ENCODE assay signal across 8 cellular contexts in genomic region chrX:48918644-48919340, GRCh38. TPM values are rescaled to one million over a fixed set of nuclear protein-coding genes. Genes with fewer than 3 reads are reported as not detected.
DNase-seq lines count a peak whose midpoint lies in the region; ATAC-seq and TF ChIP-seq lines count a peak whose summit lies in the region.

Gene PIM2 (minus strand): TSS chrX:48919024. CDS start chrX:48918834, 190 bp downstream.

- peaks cover 0 to 7% of the 10 kb centered on the region in 2 donors for H3K4me1 ChIP-seq in mucosa of rectum (ENCODE audit: control insufficient read depth in 2 of 2, insufficient read depth in 2 of 2, low read length in 2 of 2)

- TF ChIP-seq CTCF in epithelial cell of proximal tubule (conservative IDR thresholded peaks at IDR 0.05; ENCODE audit: low read depth, low read length): no peak

- peak within 1 kb of the TSS; percentile 55 to 80 for H3K27ac ChIP-seq in mucosa of rectum (ENCODE audit: low read depth in 2 of 2, low read length in 2 of 2)

- DNase-seq in DMS114 treated with DMSO at 0.1 percent for 48 hours (lab: John Stamatoyannopoulos, UW; ENCODE audit: unreplicated experiment): peak; percentile 92
- peak; percentile 95 for DNase-seq in Jurkat, Clone E6-1 (ENCODE audit: low read depth, low spot score)
- peak; percentile 64 for DNase-seq in OCI-M2 (lab: John Stamatoyannopoulos, UW; ENCODE audit: unreplicated experiment)
- DNase-seq in activated T-cell treated with anti-CD3 and anti-CD28 coated beads for 24 hours (ENCODE audit: low read depth): peak; percentile 83
- peak; percentile 47 for DNase-seq in epithelial cell of proximal tubule (ENCODE audit: low read depth)
- DNase-seq in stimulated activated CD8-positive, alpha-beta memory T cell treated with anti-CD3 and anti-CD28 coated beads, Interleukin-4, amount 100 ng/mL, for 48 hours: peak; percentile 90

- peak within 1 kb of the TSS; percentile 58 to 61 for H3K9ac ChIP-seq in mucosa of rectum (ENCODE audit: low read depth in 1 of 2, low read length in 2 of 2)

- peaks cover 15 to 27% of the 10 kb centered on the region in 2 donors for H3K36me3 ChIP-seq in mucosa of rectum (ENCODE audit: control insufficient read depth in 2 of 2, insufficient read depth in 2 of 2, low read length in 2 of 2)

- H3K27me3 ChIP-seq in mucosa of rectum (ENCODE audit: control insufficient read depth in 2 of 2, insufficient read depth in 2 of 2, low read length in 2 of 2): no peaks in the 10 kb centered on the region

- peak; percentile 65 for ATAC-seq in GM21619 (IDR thresholded peaks at IDR 0.05; ENCODE audit: unreplicated experiment)

- H3K4me3 ChIP-seq in Jurkat, Clone E6-1 (ENCODE audit: low read length): peak within 1 kb of the TSS; percentile 63
- H3K4me3 ChIP-seq in epithelial cell of proximal tubule (ENCODE audit: low read depth, low read length) (peak within 1 kb of the TSS; percentile 78), mucosa of rectum (ENCODE audit: low read length in 2 of 2) (peak within 1 kb of the TSS; percentile 48 to 77)

- no peaks in the 10 kb centered on the region for H3K9me3 ChIP-seq in mucosa of rectum (ENCODE audit: control insufficient read depth in 2 of 2, low read length in 2 of 2)

RNA-seq across cellular contexts. Expression of gene PIM2, which starts in this region (rescaled TPM):
- polyA plus RNA-seq in Jurkat, Clone E6-1 (2012; ENCODE audit: insufficient read depth, insufficient read length): 21.1 TPM
- 10.9 and 13.1 TPM in 2 replicates for total RNA-seq in epithelial cell of proximal tubule

Comparison
In these comparisons a context has a peak if more than half of its experiments do, and no peak if none do; other contexts are left out.
1. Peak in every context shown above with its lines: DNase-seq, ATAC-seq, H3K4me3 ChIP-seq and H3K27ac ChIP-seq.